Comparison of ENCODE assay signal across 1 cellular context in the genomic region with DNA sequence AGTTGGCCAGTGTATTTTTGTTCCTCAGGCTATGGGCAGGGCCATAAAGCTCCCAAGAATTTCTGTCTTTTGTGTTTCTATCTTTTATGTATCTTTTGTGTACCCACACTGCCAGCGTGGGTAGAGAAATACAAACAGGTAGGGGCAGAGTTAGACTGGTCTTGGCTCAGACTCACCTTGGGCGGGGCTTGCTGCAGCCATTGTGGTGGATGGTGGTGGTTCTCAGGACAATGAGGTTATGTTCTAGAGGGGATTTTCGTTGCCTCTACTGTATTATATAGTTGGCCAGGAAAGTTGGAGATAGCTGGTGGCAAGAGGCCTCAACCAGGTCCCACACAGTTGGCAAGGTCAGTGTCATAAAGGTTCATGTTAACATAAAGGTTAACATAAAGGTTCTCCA.
TF ChIP-seq lines count a peak whose summit lies in the region.

No MANE protein-coding gene starts in this region.

TF ChIP-seq in SK-N-SH, 30 proteins besides CTCF, POLR2A, EP300 and RAD21 (continued from another document):
- TF ChIP-seq, protein P1, sequence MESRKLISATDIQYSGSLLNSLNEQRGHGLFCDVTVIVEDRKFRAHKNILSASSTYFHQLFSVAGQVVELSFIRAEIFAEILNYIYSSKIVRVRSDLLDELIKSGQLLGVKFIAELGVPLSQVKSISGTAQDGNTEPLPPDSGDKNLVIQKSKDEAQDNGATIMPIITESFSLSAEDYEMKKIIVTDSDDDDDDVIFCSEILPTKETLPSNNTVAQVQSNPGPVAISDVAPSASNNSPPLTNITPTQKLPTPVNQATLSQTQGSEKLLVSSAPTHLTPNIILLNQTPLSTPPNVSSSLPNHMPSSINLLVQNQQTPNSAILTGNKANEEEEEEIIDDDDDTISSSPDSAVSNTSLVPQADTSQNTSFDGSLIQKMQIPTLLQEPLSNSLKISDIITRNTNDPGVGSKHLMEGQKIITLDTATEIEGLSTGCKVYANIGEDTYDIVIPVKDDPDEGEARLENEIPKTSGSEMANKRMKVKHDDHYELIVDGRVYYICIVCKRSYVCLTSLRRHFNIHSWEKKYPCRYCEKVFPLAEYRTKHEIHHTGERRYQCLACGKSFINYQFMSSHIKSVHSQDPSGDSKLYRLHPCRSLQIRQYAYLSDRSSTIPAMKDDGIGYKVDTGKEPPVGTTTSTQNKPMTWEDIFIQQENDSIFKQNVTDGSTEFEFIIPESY (IDR thresholded peaks at IDR 0.05; ENCODE audit: borderline replicate concordance, low read depth), result no peak
- no peak for TF ChIP-seq RCOR1 (IDR thresholded peaks at IDR 0.05; ENCODE audit: low read length)
- no peak for TF ChIP-seq USF2 (IDR thresholded peaks at IDR 0.05; ENCODE audit: borderline replicate concordance, low read depth, low read length)
- no peak for TF ChIP-seq TEAD4 (IDR thresholded peaks at IDR 0.05; ENCODE audit: borderline replicate concordance, insufficient read depth)
- no peak for TF ChIP-seq RXRA (IDR thresholded peaks at IDR 0.05; ENCODE audit: borderline replicate concordance, low read depth)
- no peak for TF ChIP-seq YY1 (IDR thresholded peaks at IDR 0.05; ENCODE audit: low read depth)
- no peak for TF ChIP-seq REST (IDR thresholded peaks at IDR 0.05; ENCODE audit: low read depth, low read length)
- TF ChIP-seq RFX5 (IDR thresholded peaks at IDR 0.05; ENCODE audit: low read length), result no peak
- TF ChIP-seq EZH2phosphoT487 (IDR thresholded peaks at IDR 0.05; ENCODE audit: borderline replicate concordance, low read depth), result no peak
- TF ChIP-seq, protein P2, sequence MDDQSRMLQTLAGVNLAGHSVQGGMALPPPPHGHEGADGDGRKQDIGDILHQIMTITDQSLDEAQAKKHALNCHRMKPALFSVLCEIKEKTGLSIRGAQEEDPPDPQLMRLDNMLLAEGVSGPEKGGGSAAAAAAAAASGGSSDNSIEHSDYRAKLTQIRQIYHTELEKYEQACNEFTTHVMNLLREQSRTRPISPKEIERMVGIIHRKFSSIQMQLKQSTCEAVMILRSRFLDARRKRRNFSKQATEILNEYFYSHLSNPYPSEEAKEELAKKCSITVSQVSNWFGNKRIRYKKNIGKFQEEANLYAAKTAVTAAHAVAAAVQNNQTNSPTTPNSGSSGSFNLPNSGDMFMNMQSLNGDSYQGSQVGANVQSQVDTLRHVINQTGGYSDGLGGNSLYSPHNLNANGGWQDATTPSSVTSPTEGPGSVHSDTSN (IDR thresholded peaks at IDR 0.05), result no peak
- no peak for TF ChIP-seq MEF2A (IDR thresholded peaks at IDR 0.05; ENCODE audit: borderline replicate concordance, low read depth)
- no peak for TF ChIP-seq SIN3A (IDR thresholded peaks at IDR 0.05; ENCODE audit: borderline replicate concordance, low read depth, low read length)
